20 cellular contexts compared by ENCODE assay signal in genomic region chr17:41118721-41119120, GRCh38. TPM values are rescaled to one million over a fixed set of nuclear protein-coding genes. Genes with fewer than 3 reads are reported as not detected.
DNase-seq lines count a peak whose midpoint lies in the region; ATAC-seq and TF ChIP-seq lines count a peak whose summit lies in the region.
"Had no signal": no experiment of that assay in that cellular context is flagged by ENCODE, and none has a peak within 500 bp of the region (broad histone marks: within the 10 kb centered on the region; RNA-seq: fewer than 3 reads in every experiment).

No MANE protein-coding gene starts in this region.

- H3K4me1 ChIP-seq in foreskin keratinocyte: peaks cover 15% of the 10 kb centered on the region
- H3K4me1 ChIP-seq: A549, BE2C had no signal

- peak; percentile 49 for ATAC-seq in foreskin keratinocyte
- ATAC-seq: A549 had no signal

- no peak overlapping the region for H3K27ac ChIP-seq in foreskin keratinocyte
- H3K27ac ChIP-seq: A549 had no signal

- no peak overlapping the region for H3K4me3 ChIP-seq in HFF-Myc (replicated peaks; ENCODE audit: low read depth, low read length)
- H3K4me3 ChIP-seq: A549 had no signal

- H3K27me3 ChIP-seq in foreskin keratinocyte: no peaks in the 10 kb centered on the region

- peak; percentile 81 for DNase-seq in EH (ENCODE audit: low read depth)
- DNase-seq in HFF-Myc (ENCODE audit: extremely low read depth, low read depth): peak; percentile 51
- DNase-seq in SK-MEL-5 (ENCODE audit: low read depth, low spot score): peak; percentile 11
- DNase-seq in foreskin keratinocyte: peak in 1 of 2 donors; percentile 73
- no peak for DNase-seq in foreskin melanocyte
- DNase-seq in NCI-H187 treated with DMSO at 0.1 percent for 48 hours (lab: John Stamatoyannopoulos, UW): no peak
- DNase-seq in stimulated activated naive CD4-positive, alpha-beta T cell (lab: John Stamatoyannopoulos, UW): no peak
- DNase-seq in HK-2 (ENCODE audit: unreplicated experiment): no peak
- DNase-seq: BE2C; CD4-positive, CD25-positive, alpha-beta regulatory T cell; DMS79; KBM-7; NCI-H1092 treated with DMSO at 0.1 percent for 48 hours; NCI-H1436 treated with DMSO at 0.1 percent for 48 hours; NCI-H2029; NCI-H2227 treated with DMSO at 0.1 percent for 48 hours; NCI-H510A treated with DMSO at 0.1 percent for 48 hours; NCI-H748 treated with DMSO at 0.1 percent for 48 hours had no signal

- TF ChIP-seq CTCF in HFF-Myc (IDR thresholded peaks at IDR 0.05; ENCODE audit: low read depth, low read length, missing control alignments): no peak
- TF ChIP-seq CTCF in foreskin keratinocyte (conservative IDR thresholded peaks at IDR 0.05): no peak

- in situ Hi-C loops in SK-MEL-5 (cut with HindIII; ENCODE audit: low pct_unique_long_range_greater_than_20kb, low sequenced_read_pairs): no loop called here

RNA-seq across cellular contexts. Expression of gene KRTAP4-11, which starts 0.5 kb away (rescaled TPM):
- not detected in 2 replicates for total RNA-seq in SK-MEL-5 (2014; rRNA removed; shearing (Covaris generic))
- polyA plus RNA-seq in SK-MEL-5 (2015; cell fraction: cytosol; rRNA removed): not detected in 2 replicates
- not detected in 2 replicates for polyA plus RNA-seq in SK-MEL-5 (2015; cell fraction: nucleus; rRNA removed)
- total RNA-seq in foreskin keratinocyte: not detected in 2 replicates
- not detected in 2 replicates for polyA plus RNA-seq in foreskin keratinocyte
- total RNA-seq: CD4-positive, CD25-positive, alpha-beta regulatory T cell; H1 had no signal
- polyA plus RNA-seq: A549; CD4-positive, CD25-positive, alpha-beta regulatory T cell; H1 had no signal

RNA-seq across cellular contexts. Expression of gene KRTAP4-12, which starts 5.3 kb away (rescaled TPM):
- not detected in 2 replicates for total RNA-seq in SK-MEL-5 (2014; rRNA removed; shearing (Covaris generic))
- polyA plus RNA-seq in SK-MEL-5 (2015; cell fraction: cytosol; rRNA removed): not detected in 2 replicates
- not detected in 2 replicates for polyA plus RNA-seq in SK-MEL-5 (2015; cell fraction: nucleus; rRNA removed)
- not detected in 2 replicates for total RNA-seq in foreskin keratinocyte
- not detected in 2 replicates for polyA plus RNA-seq in foreskin keratinocyte
- total RNA-seq: CD4-positive, CD25-positive, alpha-beta regulatory T cell; H1 had no signal
- polyA plus RNA-seq: A549; CD4-positive, CD25-positive, alpha-beta regulatory T cell; H1 had no signal

RNA-seq across cellular contexts. Expression of gene KRTAP4-9, which starts 13.5 kb away (rescaled TPM):
- total RNA-seq in SK-MEL-5 (2014; rRNA removed; shearing (Covaris generic)): not detected in 2 replicates
- not detected in 2 replicates for polyA plus RNA-seq in SK-MEL-5 (2015; cell fraction: cytosol; rRNA removed)
- not detected in 2 replicates for polyA plus RNA-seq in SK-MEL-5 (2015; cell fraction: nucleus; rRNA removed)
- not detected in 2 replicates for total RNA-seq in foreskin keratinocyte
- not detected in 2 replicates for polyA plus RNA-seq in foreskin keratinocyte
- total RNA-seq: CD4-positive, CD25-positive, alpha-beta regulatory T cell; H1 had no signal
- polyA plus RNA-seq: A549; CD4-positive, CD25-positive, alpha-beta regulatory T cell; H1 had no signal

RNA-seq across cellular contexts. Expression of gene KRTAP4-16, which starts 16.7 kb away (rescaled TPM):
- total RNA-seq in SK-MEL-5 (2014; rRNA removed; shearing (Covaris generic)): not detected in 2 replicates
- polyA plus RNA-seq in SK-MEL-5 (2015; cell fraction: cytosol; rRNA removed): not detected in 2 replicates
- not detected in 2 replicates for polyA plus RNA-seq in SK-MEL-5 (2015; cell fraction: nucleus; rRNA removed)
- not detected in 2 replicates for total RNA-seq in foreskin keratinocyte
- polyA plus RNA-seq in foreskin keratinocyte: not detected in 2 replicates
- total RNA-seq: CD4-positive, CD25-positive, alpha-beta regulatory T cell; H1 had no signal
- polyA plus RNA-seq: A549; CD4-positive, CD25-positive, alpha-beta regulatory T cell; H1 had no signal

RNA-seq across cellular contexts. Expression of gene KRTAP4-8, which starts 20.8 kb away (rescaled TPM):
- not detected in 2 replicates for total RNA-seq in SK-MEL-5 (2014; rRNA removed; shearing (Covaris generic))
- polyA plus RNA-seq in SK-MEL-5 (2015; cell fraction: cytosol; rRNA removed): not detected in 2 replicates
- not detected in 2 replicates for polyA plus RNA-seq in SK-MEL-5 (2015; cell fraction: nucleus; rRNA removed)
- total RNA-seq in foreskin keratinocyte: not detected in 2 replicates
- not detected in 2 replicates for polyA plus RNA-seq in foreskin keratinocyte
- total RNA-seq: CD4-positive, CD25-positive, alpha-beta regulatory T cell; H1 had no signal
- polyA plus RNA-seq: A549; CD4-positive, CD25-positive, alpha-beta regulatory T cell; H1 had no signal

Comparison
In these comparisons a context has a peak if more than half of its experiments do, and no peak if none do; other contexts are left out.
1. DNase-seq: peak in EH (single experiment), HFF-Myc (single experiment) and SK-MEL-5 (single experiment); none in foreskin melanocyte (single experiment), NCI-H187 treated with DMSO at 0.1 percent for 48 hours (single experiment), stimulated activated naive CD4-positive, alpha-beta T cell (0 of 6) and HK-2 (single experiment).